ENCODE assay signal across 8 cellular contexts in the genomic region with DNA sequence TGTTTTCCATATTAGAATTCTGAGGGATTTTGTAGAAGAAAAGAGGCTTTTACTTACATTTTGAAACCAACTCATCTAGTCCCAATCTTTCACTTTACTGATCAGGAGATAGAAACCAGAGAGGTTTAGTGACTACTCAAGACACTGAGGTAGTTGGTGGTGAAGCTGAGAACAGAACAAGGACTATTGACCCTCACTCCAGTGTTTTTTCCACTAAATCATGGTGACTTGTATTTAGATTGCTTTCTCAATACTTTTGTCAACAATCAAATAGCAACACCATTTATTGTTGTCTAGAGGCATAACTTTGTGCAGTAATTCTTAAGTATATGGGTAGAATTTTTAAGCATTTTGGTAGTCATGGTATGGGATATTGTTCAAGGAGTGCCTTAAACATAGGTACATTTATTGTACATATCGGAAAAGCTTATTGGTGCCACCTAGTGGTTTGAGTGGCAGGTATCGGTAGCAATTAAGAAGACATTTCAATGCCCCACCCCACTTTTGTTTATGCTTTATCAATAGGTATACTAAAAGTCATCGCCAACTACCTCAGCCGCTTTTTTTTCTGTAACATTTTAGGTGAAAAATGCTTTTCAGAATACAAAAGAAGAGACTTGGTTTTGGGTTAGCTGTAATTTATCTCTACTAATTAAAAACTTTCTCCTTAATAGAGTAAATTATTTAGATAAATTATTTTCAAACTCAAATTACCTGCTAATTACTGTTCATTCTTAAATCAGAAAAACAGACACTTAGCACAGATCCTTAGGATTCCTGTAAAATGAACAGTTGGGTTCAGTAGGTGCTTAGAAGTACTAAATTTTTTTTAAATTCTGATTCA. TPM values are rescaled to one million over a fixed set of nuclear protein-coding genes. Genes with fewer than 3 reads are reported as not detected.
DNase-seq lines count a peak whose midpoint lies in the region; ATAC-seq and TF ChIP-seq lines count a peak whose summit lies in the region.

No MANE protein-coding gene starts in this region.

- no peak for TF ChIP-seq POLR2A in vagina (IDR thresholded peaks at IDR 0.05)

- no peak overlapping the region for H3K4me3 ChIP-seq in vagina

- no peaks in the 10 kb centered on the region for H3K4me1 ChIP-seq in vagina

- peak in 2 of 3 experiments; percentile 35 to 50 for TF ChIP-seq CTCF in vagina (IDR thresholded peaks at IDR 0.05)

- no peaks in the 10 kb centered on the region for H3K27me3 ChIP-seq in vagina

- intact Hi-C loops in vagina (cut with DNase I), result no loop called here

- no peaks in the 10 kb centered on the region for H3K36me3 ChIP-seq in vagina

- ATAC-seq in GM21526 (IDR thresholded peaks at IDR 0.05; ENCODE audit: low FRiP score, unreplicated experiment) (peak; percentile 82), left lobe of liver (peak; percentile 95)

- peak; percentile 23 for DNase-seq in activated gamma-delta T cell treated with Interleukin-2 at 50 U/mL for 16 hours
- no peak for DNase-seq in activated gamma-delta T cell (lab: John Stamatoyannopoulos, UW)
- peak; percentile 42 for DNase-seq in HT1080 (ENCODE audit: low read depth)
- DNase-seq in NCI-H774 (lab: John Stamatoyannopoulos, UW), result peak; percentile 59
- DNase-seq in brain pericyte (ENCODE audit: low read depth, low spot score), result peak; percentile 5
- no peak for DNase-seq in left lobe of liver (ENCODE audit: low spot score)
- no peak for DNase-seq in vagina (ENCODE audit: extremely low spot score in 2 of 2)

- H3K27ac ChIP-seq in vagina, result no peak overlapping the region

- H3K9me3 ChIP-seq in vagina, result no peaks in the 10 kb centered on the region

RNA-seq across cellular contexts. Expression of gene PAWR, which starts 47.3 kb away (rescaled TPM):
- total RNA-seq in HT1080 (2014; rRNA removed; shearing (Covaris generic)), result 153 and 223 TPM in 2 replicates
- polyA plus RNA-seq in HT1080 (2015; cell fraction: cytosol; rRNA removed), result 31.6 and 40.6 TPM in 2 replicates
- 60.1 and 71.0 TPM in 2 replicates for polyA plus RNA-seq in HT1080 (2015; cell fraction: nucleus; rRNA removed)
- total RNA-seq in left lobe of liver, result 33.3 TPM
- total RNA-seq in vagina, result 103 TPM

Comparison
In these comparisons a context has a peak if more than half of its experiments do, and no peak if none do; other contexts are left out.
1. DNase-seq: peak in activated gamma-delta T cell treated with Interleukin-2 at 50 U/mL for 16 hours (single experiment), HT1080 (single experiment), NCI-H774 (single experiment) and brain pericyte (single experiment); none in activated gamma-delta T cell (single experiment), left lobe of liver (single experiment) and vagina (0 of 2).